In the genomic region with DNA sequence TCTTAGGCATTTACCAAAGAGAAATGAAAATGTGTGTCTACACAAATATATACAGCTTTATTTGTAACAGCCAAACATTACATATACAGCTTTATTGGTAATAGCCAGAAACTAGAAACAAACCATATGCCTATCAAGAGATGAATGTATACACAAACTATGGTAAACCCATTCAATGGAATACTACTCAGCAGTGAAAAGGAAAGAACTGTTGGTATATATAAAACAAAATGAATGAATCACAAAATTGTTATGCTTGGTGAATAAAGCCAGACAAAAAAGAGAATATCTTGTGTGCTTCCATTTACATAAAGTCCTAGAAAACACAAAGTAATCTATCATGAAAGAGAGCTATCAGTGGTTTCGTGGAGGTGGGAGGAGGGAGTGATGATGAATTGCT, we compare ENCODE assay signal across 10 cellular contexts.
"Had no signal": no experiment of that assay in that cellular context is flagged by ENCODE, and none has a peak within 500 bp of the region (broad histone marks: within the 10 kb centered on the region; RNA-seq: fewer than 3 reads in every experiment).

No MANE protein-coding gene starts in this region.

- H3K9ac ChIP-seq: GM23248 had no signal

- H3K4me2 ChIP-seq: GM23338 had no signal

- ATAC-seq: GM23338, HCT116 had no signal

- FAIRE-seq: H54 had no signal

- H3K9me3 ChIP-seq: HAP-1 had no signal

- H3K4me3 ChIP-seq: GM23248, GM23338, HAP-1 had no signal

- H3K36me3 ChIP-seq: HAP-1 had no signal

- H3K27ac ChIP-seq: GM23248 had no signal

- H3K4me1 ChIP-seq: HAP-1 had no signal

- DNase-seq: GM23248, GOT3, H7, H9, HCEC 1CT, HFFc6 had no signal

- H2AFZ ChIP-seq: GM23248, GM23338 had no signal
